In genomic region chr10:126468467-126468866, GRCh38 we compare ENCODE assay signal across 31 cellular contexts.
"Had no signal": no experiment of that assay in that cellular context is flagged by ENCODE, and none has a peak within 500 bp of the region (broad histone marks: within the 10 kb centered on the region; RNA-seq: fewer than 3 reads in every experiment).

No MANE protein-coding gene starts in this region.

- H3K9me3 Mint-ChIP-seq: activated T-cell treated with anti-CD3 and anti-CD28 coated beads, Interleukin-2, amount 50 U/mL, for 24 hours; endodermal cell had no signal

- H3K27ac ChIP-seq: brain microvascular endothelial cell, esophagus muscularis mucosa, foreskin keratinocyte, heart right ventricle, lower lobe of right lung, pancreas, prostate gland, stomach, thyroid gland, upper lobe of right lung had no signal

- H3K4me1 Mint-ChIP-seq: endodermal cell; stimulated activated naive B cell treated with anti-CD40 and anti-IgM and Interleukin-4, amounts not matched to agents 10 μg/mL and 1 μg/mL and 100 μg/mL, for 72 hours had no signal

- H3K9me3 ChIP-seq: esophagus muscularis mucosa, lower lobe of right lung, mucosa of descending colon, pancreas, prostate gland, stomach, thyroid gland, upper lobe of right lung had no signal

- H3K36me3 Mint-ChIP-seq: stimulated activated naive B cell treated with anti-CD40 and anti-IgM and Interleukin-4, amounts not matched to agents 10 μg/mL and 1 μg/mL and 100 μg/mL, for 72 hours had no signal

- H3K4me1 ChIP-seq: esophagus muscularis mucosa, foreskin keratinocyte, heart right ventricle, lower lobe of right lung, pancreas, prostate gland, stomach, thyroid gland, upper lobe of right lung had no signal

- H3K27ac Mint-ChIP-seq: activated T-cell treated with anti-CD3 and anti-CD28 coated beads, Interleukin-2, amount 50 U/mL, for 24 hours; endodermal cell; stimulated activated naive B cell treated with anti-CD40 and anti-IgM and Interleukin-4, amounts not matched to agents 10 μg/mL and 1 μg/mL and 100 μg/mL, for 72 hours had no signal

- ATAC-seq: foreskin keratinocyte; heart right ventricle; left lobe of liver; lower lobe of right lung; mucosa of descending colon; pancreas; sciatic nerve; stimulated activated naive B cell treated with anti-CD40 and anti-IgM and Interleukin-4, amounts not matched to agents 10 μg/mL and 1 μg/mL and 100 μg/mL, for 72 hours; upper lobe of right lung had no signal

- DNase-seq: activated CD4-positive, alpha-beta T cell treated with anti-CD3 and anti-CD28 coated beads for 4 hours; activated CD4-positive, alpha-beta T cell treated with anti-CD3 and anti-CD28 coated beads, Interleukin-2, amount 50 U/mL, for 48 hours; activated CD4-positive, CD25-positive, alpha-beta regulatory T cell; activated CD8-positive, alpha-beta memory T cell treated with anti-CD3 and anti-CD28 coated beads, Interleukin-2, amount 50 U/mL, for 4 hours; activated gamma-delta T cell treated with Interleukin-2 at 50 U/mL for 16 hours; activated naive CD4-positive, alpha-beta T cell treated with anti-CD3 and anti-CD28 coated beads, Interleukin-2, amount 50 U/mL, for 16 hours; activated T-cell treated with anti-CD3 and anti-CD28 coated beads, Interleukin-2, amount 50 U/mL, for 24 hours; amniotic stem cell; caudate nucleus; endodermal cell; foreskin keratinocyte; heart right ventricle; kidney glomerular epithelial cell; lower lobe of right lung; mucosa of descending colon; pancreas; retina; small intestine; stimulated activated CD4-positive, alpha-beta T cell treated with anti-CD3 and anti-CD28 coated beads, Interleukin-1b, Interleukin-23, amount 100 ng/mL, for 48 hours; stimulated activated CD4-positive, alpha-beta T cell treated with anti-CD3 and anti-CD28 coated beads, Interleukin-4, amount 100 ng/mL, for 4 hours; stimulated activated CD8-positive, alpha-beta memory T cell treated with anti-CD3 and anti-CD28 coated beads, Interleukin-4, amount 100 ng/mL, for 48 hours; stimulated activated naive B cell treated with anti-CD40 and anti-IgM and Interleukin-4, amounts not matched to agents 10 μg/mL and 1 μg/mL and 100 μg/mL, for 72 hours; stomach; T-helper 1 cell; thyroid gland; upper lobe of right lung had no signal

- H3K27me3 ChIP-seq: brain microvascular endothelial cell, foreskin keratinocyte, pancreas, thyroid gland had no signal

- H3K4me3 ChIP-seq: esophagus muscularis mucosa, heart right ventricle, lower lobe of right lung, mucosa of descending colon, pancreas, prostate gland, stomach, thyroid gland, upper lobe of right lung had no signal

- H3K4me3 Mint-ChIP-seq: activated T-cell treated with anti-CD3 and anti-CD28 coated beads, Interleukin-2, amount 50 U/mL, for 24 hours; endodermal cell; stimulated activated naive B cell treated with anti-CD40 and anti-IgM and Interleukin-4, amounts not matched to agents 10 μg/mL and 1 μg/mL and 100 μg/mL, for 72 hours had no signal

- H3K36me3 ChIP-seq: brain microvascular endothelial cell, esophagus muscularis mucosa, heart right ventricle, lower lobe of right lung, pancreas, prostate gland, stomach, thyroid gland, upper lobe of right lung had no signal
